Comparison of ENCODE assay signal across 7 cellular contexts in genomic region chr11:88544656-88545280, GRCh38.
A peak's percentile ranks its signal among the peaks of the same experiment; 100 is the strongest.
DNase-seq lines count a peak whose midpoint lies in the region; ATAC-seq and TF ChIP-seq lines count a peak whose summit lies in the region.

No MANE protein-coding gene starts in this region.

- POLR2A ChIA-PET in Panc1 (lab: Charles Lee) = no interaction called here

- CTCF ChIA-PET in Panc1 (lab: Charles Lee) = interaction anchor here (1.0 kb wide), 1 partner anchor 528 kb away, joined by 6 read pairs; no protein-coding TSS in a partner anchor

- no peak overlapping the region for H3K27ac Mint-ChIP-seq in stimulated activated naive B cell treated with anti-CD40 and anti-IgM and Interleukin-4, amounts not matched to agents 10 μg/mL and 1 μg/mL and 100 μg/mL, for 72 hours
- H3K27ac Mint-ChIP-seq in activated CD4-positive, alpha-beta T cell treated with anti-CD3 and anti-CD28 coated beads, Interleukin-2, amount 10 ng/mL, durations not matched to agents 24 days and 14 days = no peak overlapping the region

- peaks cover 0 to 2% of the 10 kb centered on the region in 2 donors for H3K4me1 Mint-ChIP-seq in stimulated activated naive B cell treated with anti-CD40 and anti-IgM and Interleukin-4, amounts not matched to agents 10 μg/mL and 1 μg/mL and 100 μg/mL, for 72 hours
- peaks cover 4% of the 10 kb centered on the region for H3K4me1 Mint-ChIP-seq in activated CD4-positive, alpha-beta T cell treated with anti-CD3 and anti-CD28 coated beads, Interleukin-2, amount 10 ng/mL, durations not matched to agents 24 days and 14 days

- no peak overlapping the region for H3K27ac ChIP-seq in Panc1 (ENCODE audit: low read length)

- H3K9me3 Mint-ChIP-seq in stimulated activated naive B cell treated with anti-CD40 and anti-IgM and Interleukin-4, amounts not matched to agents 10 μg/mL and 1 μg/mL and 100 μg/mL, for 72 hours = no peaks in the 10 kb centered on the region
- H3K9me3 Mint-ChIP-seq in activated CD4-positive, alpha-beta T cell treated with anti-CD3 and anti-CD28 coated beads, Interleukin-2, amount 10 ng/mL, durations not matched to agents 24 days and 14 days = no peaks in the 10 kb centered on the region

- intact Hi-C loops in Panc1 (cut with micrococcal nuclease; ENCODE audit: unreplicated experiment) = loop anchor here (1.0 to 10.0 kb wide), 6 partner anchors 312 to 1192 kb away; no protein-coding TSS in a partner anchor
- intact Hi-C loops in activated CD4-positive, alpha-beta T cell treated with anti-CD3 and anti-CD28 coated beads, Interleukin-2, amount 10 ng/mL, durations not matched to agents 24 days and 14 days (cut with micrococcal nuclease) = loop anchor here (1.0 to 10.0 kb wide), 6 partner anchors 312 to 1192 kb away; no protein-coding TSS in a partner anchor

- DNase-seq in Panc1 (ENCODE audit: low read depth, low spot score) = no peak
- DNase-seq in stimulated activated naive B cell treated with anti-CD40 and anti-IgM and Interleukin-4, amounts not matched to agents 10 μg/mL and 1 μg/mL and 100 μg/mL, for 72 hours = no peak
- DNase-seq in activated CD4-positive, alpha-beta T cell treated with anti-CD3 and anti-CD28 coated beads, Interleukin-2, amount 10 ng/mL, durations not matched to agents 24 days and 14 days = no peak
- DNase-seq in NCI-H2107 treated with DMSO at 0.1 percent for 48 hours (lab: John Stamatoyannopoulos, UW; ENCODE audit: unreplicated experiment) = no peak
- no peak for DNase-seq in cortex of kidney (lab: John Stamatoyannopoulos, UW)

- H3K4me1 ChIP-seq in Panc1 (ENCODE audit: control insufficient read depth, insufficient read depth, low read length) = no peaks in the 10 kb centered on the region

- H3K4me3 ChIP-seq in Panc1 (ENCODE audit: low read depth in 2 of 2, low read length in 2 of 2) = no peak overlapping the region

- no peak; the same call in none of the 2 replicates for TF ChIP-seq CTCF in Panc1 (IDR thresholded peaks at IDR 0.05)

- no peaks in the 10 kb centered on the region for H3K36me3 ChIP-seq in Panc1 (ENCODE audit: control insufficient read depth, insufficient read depth, low read length)

- no peak overlapping the region for H3K4me3 Mint-ChIP-seq in stimulated activated naive B cell treated with anti-CD40 and anti-IgM and Interleukin-4, amounts not matched to agents 10 μg/mL and 1 μg/mL and 100 μg/mL, for 72 hours
- no peak overlapping the region for H3K4me3 Mint-ChIP-seq in activated CD4-positive, alpha-beta T cell treated with anti-CD3 and anti-CD28 coated beads, Interleukin-2, amount 10 ng/mL, durations not matched to agents 24 days and 14 days

- in situ Hi-C loops in Panc1 (cut with HindIII; ENCODE audit: low pct_unique_long_range_greater_than_20kb, low sequenced_read_pairs) = no loop called here

- no peaks in the 10 kb centered on the region for H3K27me3 ChIP-seq in Panc1 (ENCODE audit: control insufficient read depth, insufficient read depth, low read length)

- BruUV-seq in Panc1 (replicated peaks; lab: Mats Ljungman, UMichigan) = no TSS peak

- no peaks in the 10 kb centered on the region for H3K36me3 Mint-ChIP-seq in stimulated activated naive B cell treated with anti-CD40 and anti-IgM and Interleukin-4, amounts not matched to agents 10 μg/mL and 1 μg/mL and 100 μg/mL, for 72 hours
- H3K36me3 Mint-ChIP-seq in activated CD4-positive, alpha-beta T cell treated with anti-CD3 and anti-CD28 coated beads, Interleukin-2, amount 10 ng/mL, durations not matched to agents 24 days and 14 days (ENCODE audit: low read depth) = no peaks in the 10 kb centered on the region

- ATAC-seq in GM19025 (IDR thresholded peaks at IDR 0.05; ENCODE audit: low read depth, unreplicated experiment) (peak; percentile 13), HG02623 (IDR thresholded peaks at IDR 0.05; ENCODE audit: unreplicated experiment) (peak; percentile 4), Panc1 (peak; percentile 37; the same call in 1 of the 2 replicates)
- ATAC-seq in stimulated activated naive B cell treated with anti-CD40 and anti-IgM and Interleukin-4, amounts not matched to agents 10 μg/mL and 1 μg/mL and 100 μg/mL, for 72 hours (replicated peaks) = peak; percentile 5 to 15

- H3K9me3 ChIP-seq in Panc1 (ENCODE audit: control insufficient read depth, insufficient read depth, low read depth, low read length) = 0 out of 2 replicates have a peak, but pooled peaks cover 3% of the 10 kb centered on the region

- H3K27me3 Mint-ChIP-seq in stimulated activated naive B cell treated with anti-CD40 and anti-IgM and Interleukin-4, amounts not matched to agents 10 μg/mL and 1 μg/mL and 100 μg/mL, for 72 hours = peaks cover 4 to 5% of the 10 kb centered on the region in 2 donors
- peaks cover 7% of the 10 kb centered on the region for H3K27me3 Mint-ChIP-seq in activated CD4-positive, alpha-beta T cell treated with anti-CD3 and anti-CD28 coated beads, Interleukin-2, amount 10 ng/mL, durations not matched to agents 24 days and 14 days
